22 cellular contexts compared by ENCODE assay signal in the genomic region with DNA sequence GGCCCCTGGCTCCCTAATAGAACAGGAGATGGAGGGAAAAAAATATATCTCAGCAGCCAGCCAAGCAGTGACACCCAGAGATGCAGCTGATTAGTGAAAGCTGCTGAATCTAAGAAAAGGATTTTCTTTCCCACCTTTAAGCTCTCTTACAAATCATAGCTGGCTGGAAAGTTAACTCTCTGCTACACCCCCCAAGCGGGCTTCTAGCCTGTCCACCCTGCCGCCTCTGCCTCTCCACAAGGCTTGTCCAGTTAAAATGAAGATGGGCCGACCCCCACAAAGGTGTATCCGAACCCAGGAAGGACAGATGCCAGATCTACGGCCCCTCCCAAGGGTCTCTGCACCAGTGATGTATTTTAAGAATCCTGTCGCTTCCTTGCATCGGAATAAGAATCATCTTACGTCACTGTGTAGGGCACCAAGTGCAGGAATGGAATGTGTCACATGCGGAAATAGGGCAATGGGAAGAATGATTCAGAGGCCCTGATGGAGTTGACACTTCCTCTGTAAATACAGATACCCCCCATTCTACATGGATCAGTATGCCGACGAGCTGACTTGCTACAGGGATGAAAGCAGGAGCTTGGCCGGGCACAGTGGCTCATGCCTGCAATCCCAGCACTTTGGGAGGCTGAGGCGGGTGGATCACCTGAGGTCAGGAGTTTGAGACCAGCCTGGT. TPM values are rescaled to one million over a fixed set of nuclear protein-coding genes. Genes with fewer than 3 reads are reported as not detected.
DNase-seq lines count a peak whose midpoint lies in the region; ATAC-seq and TF ChIP-seq lines count a peak whose summit lies in the region.
"Had no signal": no experiment of that assay in that cellular context is flagged by ENCODE, and none has a peak within 500 bp of the region (broad histone marks: within the 10 kb centered on the region; RNA-seq: fewer than 3 reads in every experiment).

No MANE protein-coding gene starts in this region.

- TF ChIP-seq EP300 in neural cell (conservative IDR thresholded peaks at IDR 0.05; ENCODE audit: poor library complexity, severe bottlenecking): no peak

- H3K4me3 ChIP-seq in neural cell (ENCODE audit: low read length): no peak overlapping the region
- H3K4me3 ChIP-seq: A549, hepatocyte, PC-9, thoracic aorta had no signal

- no peaks in the 10 kb centered on the region for H3F3A ChIP-seq in neural cell (ENCODE audit: insufficient read depth, low read length, poor library complexity, severe bottlenecking)

- H3K9me3 ChIP-seq in neural cell (ENCODE audit: low read length): no peaks in the 10 kb centered on the region
- H3K9me3 ChIP-seq: A549, thoracic aorta had no signal

- no peaks in the 10 kb centered on the region for H3K9me2 ChIP-seq in neural cell (ENCODE audit: insufficient read depth, low read length)

- H3K79me2 ChIP-seq in neural cell (replicated peaks; ENCODE audit: insufficient read depth, low read length): no peaks in the 10 kb centered on the region
- H3K79me2 ChIP-seq: hepatocyte had no signal

- H3K4me2 ChIP-seq in neural cell (ENCODE audit: low read length): no peak overlapping the region
- H3K4me2 ChIP-seq: A549, hepatocyte, PC-9 had no signal

- no peaks in the 10 kb centered on the region for H4K20me1 ChIP-seq in neural cell (ENCODE audit: insufficient read depth)

- no peaks in the 10 kb centered on the region for H3K27me3 ChIP-seq in neural cell (ENCODE audit: insufficient read depth, low read depth, low read length)
- H3K27me3 ChIP-seq: hepatocyte had no signal

- peak; percentile 81 for DNase-seq in 8988T
- peak; percentile 48 for DNase-seq in NCI-H69 (lab: John Stamatoyannopoulos, UW)
- DNase-seq in dermis microvascular lymphatic vessel endothelial cell (ENCODE audit: low read depth in 2 of 2): peak; percentile 77 to 87
- no peak for DNase-seq in NCI-H1092 (lab: John Stamatoyannopoulos, UW)
- DNase-seq in NCI-H446 (lab: John Stamatoyannopoulos, UW): no peak
- DNase-seq: amygdala; CD4-positive, CD25-positive, alpha-beta regulatory T cell; DMS79; NCI-H510A treated with DMSO at 0.1 percent for 48 hours; right cardiac atrium; stimulated activated CD4-positive, alpha-beta T cell treated with anti-CD3 and anti-CD28 coated beads, Interleukin-4, amount 100 ng/mL, for 1 hour; stimulated activated CD8-positive, alpha-beta memory T cell treated with anti-CD3 and anti-CD28 coated beads, Interleukin-4, amount 100 ng/mL, for 48 hours had no signal

- H3K9ac ChIP-seq in neural cell (ENCODE audit: low read length): peak overlapping the region; percentile 35

- ATAC-seq in GM18861 (IDR thresholded peaks at IDR 0.05; ENCODE audit: unreplicated experiment) (no peak), GM19455 (IDR thresholded peaks at IDR 0.05; ENCODE audit: unreplicated experiment) (no peak)
- ATAC-seq: A549; activated T-helper 17 cell treated with anti-CD3 and anti-CD28 coated beads, Interleukin-2, amount 50 U/mL, for 72 hours; right cardiac atrium had no signal

- H3K27ac ChIP-seq in neural cell (ENCODE audit: low read length): no peak overlapping the region
- H3K27ac ChIP-seq: A549, hepatocyte, PC-9, thoracic aorta, VCaP had no signal

- no peak for TF ChIP-seq RAD21 in neural cell (conservative IDR thresholded peaks at IDR 0.05)

- no peak overlapping the region for H2AFZ ChIP-seq in neural cell (ENCODE audit: low read depth, low read length)
- H2AFZ ChIP-seq: hepatocyte, PC-9 had no signal

- no peaks in the 10 kb centered on the region for H3K36me3 ChIP-seq in neural cell (ENCODE audit: insufficient read depth, low read length)
- H3K36me3 ChIP-seq: thoracic aorta had no signal

- TF ChIP-seq CTCF in neural cell (IDR thresholded peaks at IDR 0.05; ENCODE audit: poor library complexity, severe bottlenecking): no peak

TF ChIP-seq in neural cell, 6 proteins besides CTCF, POLR2A, EP300 and RAD21:
- no peak for TF ChIP-seq POLR2AphosphoS5 (IDR thresholded peaks at IDR 0.05)
- no peak for TF ChIP-seq MXI1 (conservative IDR thresholded peaks at IDR 0.05; ENCODE audit: poor library complexity, severe bottlenecking)
- TF ChIP-seq REST (IDR thresholded peaks at IDR 0.05; ENCODE audit: borderline replicate concordance): no peak
- no peak for TF ChIP-seq TAF1 (IDR thresholded peaks at IDR 0.05; ENCODE audit: low read depth)
- no peak for TF ChIP-seq SMC3 (conservative IDR thresholded peaks at IDR 0.05; ENCODE audit: poor library complexity)

RNA-seq across cellular contexts. Expression of gene BARHL1, which starts 33.3 kb away (rescaled TPM):
- not detected in 2 replicates for total RNA-seq in dermis microvascular lymphatic vessel endothelial cell
- not detected in 2 replicates for polyA plus RNA-seq in neural cell
- polyA minus RNA-seq in neural cell: not detected in 2 replicates
- total RNA-seq: activated T-helper 17 cell treated with anti-CD3 and anti-CD28 coated beads, Interleukin-2, amount 50 U/mL, for 72 hours; CD4-positive, CD25-positive, alpha-beta regulatory T cell; fibroblast of lung; hepatocyte; PC-9; right cardiac atrium; thoracic aorta had no signal
- polyA plus RNA-seq: A549; CD4-positive, CD25-positive, alpha-beta regulatory T cell; fibroblast of lung; hepatocyte; right cardiac atrium had no signal

Comparison
In these comparisons a context has a peak if more than half of its experiments do, and no peak if none do; other contexts are left out.
1. DNase-seq: peak in 8988T (single experiment), NCI-H69 (single experiment) and dermis microvascular lymphatic vessel endothelial cell (2 of 2); none in NCI-H1092 (single experiment) and NCI-H446 (0 of 2).